ENCODE assay signal across 1 cellular context in the genomic region with DNA sequence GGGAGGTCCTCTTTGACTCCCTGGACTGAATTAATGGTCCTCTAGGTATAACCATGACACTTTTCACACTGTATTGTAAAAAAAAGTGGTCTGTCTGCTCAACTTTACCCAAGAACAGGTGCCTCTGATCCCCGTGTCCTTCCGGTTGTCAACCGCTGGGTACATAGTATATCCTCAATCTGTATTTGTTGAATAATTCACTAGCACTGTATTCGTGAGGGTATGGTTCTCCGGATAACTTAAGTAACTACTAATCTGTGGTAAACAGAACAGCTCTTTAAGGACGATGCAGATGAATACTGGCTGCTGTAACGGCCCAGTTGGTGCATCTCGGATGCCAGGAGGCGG.
TF ChIP-seq lines count a peak whose summit lies in the region.

No MANE protein-coding gene starts in this region.

TF ChIP-seq in HEK293, 187 proteins besides CTCF, POLR2A, EP300 and RAD21:
- TF ChIP-seq ZNF610 (tag by site-specific recombination; IDR thresholded peaks at IDR 0.05; ENCODE audit: borderline replicate concordance) = no peak
- TF ChIP-seq, protein P1, sequence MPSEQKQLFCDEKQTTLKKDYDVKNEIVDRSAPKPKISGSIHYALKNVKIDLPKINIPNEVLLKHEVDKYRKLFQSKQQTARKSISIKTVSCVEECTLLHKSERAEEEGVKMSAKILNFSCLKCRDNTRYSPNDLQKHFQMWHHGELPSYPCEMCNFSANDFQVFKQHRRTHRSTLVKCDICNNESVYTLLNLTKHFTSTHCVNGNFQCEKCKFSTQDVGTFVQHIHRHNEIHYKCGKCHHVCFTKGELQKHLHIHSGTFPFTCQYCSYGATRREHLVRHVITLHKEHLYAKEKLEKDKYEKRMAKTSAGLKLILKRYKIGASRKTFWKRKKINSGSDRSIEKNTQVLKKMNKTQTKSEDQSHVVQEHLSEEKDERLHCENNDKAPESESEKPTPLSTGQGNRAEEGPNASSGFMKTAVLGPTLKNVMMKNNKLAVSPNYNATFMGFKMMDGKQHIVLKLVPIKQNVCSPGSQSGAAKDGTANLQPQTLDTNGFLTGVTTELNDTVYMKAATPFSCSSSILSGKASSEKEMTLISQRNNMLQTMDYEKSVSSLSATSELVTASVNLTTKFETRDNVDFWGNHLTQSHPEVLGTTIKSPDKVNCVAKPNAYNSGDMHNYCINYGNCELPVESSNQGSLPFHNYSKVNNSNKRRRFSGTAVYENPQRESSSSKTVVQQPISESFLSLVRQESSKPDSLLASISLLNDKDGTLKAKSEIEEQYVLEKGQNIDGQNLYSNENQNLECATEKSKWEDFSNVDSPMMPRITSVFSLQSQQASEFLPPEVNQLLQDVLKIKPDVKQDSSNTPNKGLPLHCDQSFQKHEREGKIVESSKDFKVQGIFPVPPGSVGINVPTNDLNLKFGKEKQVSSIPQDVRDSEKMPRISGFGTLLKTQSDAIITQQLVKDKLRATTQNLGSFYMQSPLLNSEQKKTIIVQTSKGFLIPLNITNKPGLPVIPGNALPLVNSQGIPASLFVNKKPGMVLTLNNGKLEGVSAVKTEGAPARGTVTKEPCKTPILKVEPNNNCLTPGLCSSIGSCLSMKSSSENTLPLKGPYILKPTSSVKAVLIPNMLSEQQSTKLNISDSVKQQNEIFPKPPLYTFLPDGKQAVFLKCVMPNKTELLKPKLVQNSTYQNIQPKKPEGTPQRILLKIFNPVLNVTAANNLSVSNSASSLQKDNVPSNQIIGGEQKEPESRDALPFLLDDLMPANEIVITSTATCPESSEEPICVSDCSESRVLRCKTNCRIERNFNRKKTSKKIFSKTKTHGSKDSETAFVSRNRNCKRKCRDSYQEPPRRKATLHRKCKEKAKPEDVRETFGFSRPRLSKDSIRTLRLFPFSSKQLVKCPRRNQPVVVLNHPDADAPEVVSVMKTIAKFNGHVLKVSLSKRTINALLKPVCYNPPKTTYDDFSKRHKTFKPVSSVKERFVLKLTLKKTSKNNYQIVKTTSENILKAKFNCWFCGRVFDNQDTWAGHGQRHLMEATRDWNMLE (tag by site-specific recombination; conservative IDR thresholded peaks at IDR 0.05; ENCODE audit: low read depth) = no peak
- peak; percentile 44; the same call in 1 of the 2 replicates for TF ChIP-seq PRDM10 (tag by site-specific recombination; IDR thresholded peaks at IDR 0.05)
- 0 out of 2 replicates have a peak, but pooled peaks have one; percentile 26 for TF ChIP-seq ZNF366 (tag by site-specific recombination; conservative IDR thresholded peaks at IDR 0.05)
- no peak for TF ChIP-seq ZNF791 (tag by site-specific recombination; IDR thresholded peaks at IDR 0.05)
